Comparison of ENCODE assay signal across 36 cellular contexts in genomic region chr1:78091886-78092285, GRCh38. TPM values are rescaled to one million over a fixed set of nuclear protein-coding genes. Genes with fewer than 3 reads are reported as not detected.
"Had no signal": no experiment of that assay in that cellular context is flagged by ENCODE, and none has a peak within 500 bp of the region (broad histone marks: within the 10 kb centered on the region; RNA-seq: fewer than 3 reads in every experiment).

No MANE protein-coding gene starts in this region.

- H3K9me3 ChIP-seq: adrenal gland, colonic mucosa, gastrocnemius medialis had no signal

- DNase-seq: activated B cell treated with CpG ODN at 0.5 μM for 24 hours; activated CD4-positive, alpha-beta memory T cell treated with anti-CD3 and anti-CD28 coated beads for 36 hours; activated CD4-positive, alpha-beta T cell treated with anti-CD3 and anti-CD28 coated beads for 48 hours; activated CD8-positive, alpha-beta memory T cell treated with anti-CD3 and anti-CD28 coated beads, Interleukin-2, amount 10 ng/mL, durations not matched to agents 7 days and 5 days; activated CD8-positive, alpha-beta memory T cell treated with anti-CD3 and anti-CD28 coated beads, Interleukin-2, amount 50 U/mL, for 4 hours; activated CD8-positive, alpha-beta T cell treated with anti-CD3 and anti-CD28 coated beads, Interleukin-2, amount 10 ng/mL, durations not matched to agents 7 days and 5 days; activated effector memory CD4-positive, alpha-beta T cell treated with anti-CD3 and anti-CD28 coated beads, Interleukin-2, amount 50 U/mL, for 16 hours; activated naive CD4-positive, alpha-beta T cell treated with anti-CD3 and anti-CD28 coated beads for 36 hours; activated naive CD8-positive, alpha-beta T cell treated with anti-CD3 and anti-CD28 coated beads for 36 hours; activated naive CD8-positive, alpha-beta T cell treated with anti-CD3 and anti-CD28 coated beads, Interleukin-2, amount 50 U/mL, for 24 hours; activated T-cell treated with anti-CD3 and anti-CD28 coated beads, Interleukin-2, amount 50 U/mL, for 1 hour; activated T-cell treated with anti-CD3 and anti-CD28 coated beads, Interleukin-2, amount 50 U/mL, for 48 hours; adrenal gland; amygdala; aorta; central memory CD4-positive, alpha-beta T cell; cerebellar nuclear complex; colonic mucosa; effector CD8-positive, alpha-beta T cell; gastrocnemius medialis; glutamatergic neuron; heart left ventricle; T-helper 1 cell; T-helper 17 cell; WERI-Rb-1 had no signal

- H3K36me3 Mint-ChIP-seq: activated naive CD4-positive, alpha-beta T cell treated with anti-CD3 and anti-CD28 coated beads, Interleukin-2, amount 50 U/mL, for 24 hours; activated naive CD8-positive, alpha-beta T cell treated with anti-CD3 and anti-CD28 coated beads for 36 hours had no signal

- H3K36me3 ChIP-seq: adrenal gland, breast epithelium, cardiac muscle cell, colonic mucosa, gastrocnemius medialis, heart left ventricle, WERI-Rb-1 had no signal

- H3K4me1 ChIP-seq: breast epithelium, colonic mucosa had no signal

- H3K4me3 ChIP-seq: adrenal gland, breast epithelium, cardiac muscle cell, colonic mucosa, gastrocnemius medialis, heart left ventricle had no signal

- H3K9me3 Mint-ChIP-seq: activated naive CD4-positive, alpha-beta T cell treated with anti-CD3 and anti-CD28 coated beads, Interleukin-2, amount 50 U/mL, for 24 hours had no signal

- ATAC-seq: activated CD4-positive, CD25-positive, alpha-beta regulatory T cell treated with anti-CD3 and anti-CD28 coated beads, Interleukin-2, amount 50 U/mL, for 24 hours; activated CD8-positive, alpha-beta memory T cell treated with anti-CD3 and anti-CD28 coated beads, Interleukin-2, amount 10 ng/mL, durations not matched to agents 7 days and 5 days; activated CD8-positive, alpha-beta T cell treated with anti-CD3 and anti-CD28 coated beads, Interleukin-2, amount 10 ng/mL, durations not matched to agents 7 days and 5 days; activated naive CD8-positive, alpha-beta T cell treated with anti-CD3 and anti-CD28 coated beads, Interleukin-2, amount 50 U/mL, for 24 hours; heart left ventricle; T-helper 17 cell had no signal

- FAIRE-seq: endometrium, endothelial cell of umbilical vein had no signal

- H3K27ac ChIP-seq: adrenal gland, breast epithelium, cardiac muscle cell, colonic mucosa, foreskin keratinocyte, heart left ventricle, WERI-Rb-1 had no signal

- H3K27ac Mint-ChIP-seq: activated B cell treated with CpG ODN at 0.5 μM for 24 hours; activated CD4-positive, alpha-beta memory T cell treated with anti-CD3 and anti-CD28 coated beads for 36 hours; activated CD8-positive, alpha-beta memory T cell treated with anti-CD3 and anti-CD28 coated beads, Interleukin-2, amount 10 ng/mL, durations not matched to agents 7 days and 5 days; activated CD8-positive, alpha-beta T cell treated with anti-CD3 and anti-CD28 coated beads, Interleukin-2, amount 10 ng/mL, durations not matched to agents 7 days and 5 days; activated naive CD4-positive, alpha-beta T cell treated with anti-CD3 and anti-CD28 coated beads for 36 hours; activated naive CD4-positive, alpha-beta T cell treated with anti-CD3 and anti-CD28 coated beads, Interleukin-2, amount 50 U/mL, for 24 hours; activated naive CD8-positive, alpha-beta T cell treated with anti-CD3 and anti-CD28 coated beads for 36 hours; activated naive CD8-positive, alpha-beta T cell treated with anti-CD3 and anti-CD28 coated beads, Interleukin-2, amount 50 U/mL, for 24 hours; activated T-helper 1 cell treated with anti-CD3 and anti-CD28 coated beads, Interleukin-12 subunit alpha, Interleukin-12 subunit beta, Interleukin-2, Interleukin-4 antibody, amounts not matched to agents 30 ng/mL and 10 ng/mL and 1 ng/mL, durations not matched to agents 14 hours and 24 hours and 36 hours; activated T-helper 2 cell treated with anti-CD3 and anti-CD28 coated beads, Interferon-gamma antibody, Interleukin-2, Interleukin-4, amounts not matched to agents 10 μg/mL and 5 μg/mL and 100 μg/mL, durations not matched to agents 14 hours and 24 hours and 36 hours; brain; T-helper 17 cell; T-helper 2 cell treated with Interferon-gamma antibody and Interleukin-4, amounts not matched to agents 5 μg/mL and 100 μg/mL, for 36 hours had no signal

- H3K27me3 ChIP-seq: adrenal gland, breast epithelium, cardiac muscle cell, colonic mucosa, foreskin keratinocyte, gastrocnemius medialis, heart left ventricle had no signal

- H3K4me3 Mint-ChIP-seq: activated B cell treated with CpG ODN at 0.5 μM for 24 hours; activated CD4-positive, alpha-beta memory T cell treated with anti-CD3 and anti-CD28 coated beads for 36 hours; activated CD8-positive, alpha-beta memory T cell treated with anti-CD3 and anti-CD28 coated beads, Interleukin-2, amount 10 ng/mL, durations not matched to agents 7 days and 5 days; activated CD8-positive, alpha-beta T cell treated with anti-CD3 and anti-CD28 coated beads, Interleukin-2, amount 10 ng/mL, durations not matched to agents 7 days and 5 days; activated naive CD4-positive, alpha-beta T cell treated with anti-CD3 and anti-CD28 coated beads for 36 hours; activated naive CD4-positive, alpha-beta T cell treated with anti-CD3 and anti-CD28 coated beads, Interleukin-2, amount 50 U/mL, for 24 hours; activated naive CD8-positive, alpha-beta T cell treated with anti-CD3 and anti-CD28 coated beads for 36 hours; activated naive CD8-positive, alpha-beta T cell treated with anti-CD3 and anti-CD28 coated beads, Interleukin-2, amount 50 U/mL, for 24 hours; activated T-helper 1 cell treated with anti-CD3 and anti-CD28 coated beads, Interleukin-12 subunit alpha, Interleukin-12 subunit beta, Interleukin-2, Interleukin-4 antibody, amounts not matched to agents 30 ng/mL and 10 ng/mL and 1 ng/mL, durations not matched to agents 14 hours and 24 hours and 36 hours; brain; T-helper 17 cell; T-helper 2 cell treated with Interferon-gamma antibody and Interleukin-4, amounts not matched to agents 5 μg/mL and 100 μg/mL, for 36 hours had no signal

- H3K27me3 Mint-ChIP-seq: activated naive CD4-positive, alpha-beta T cell treated with anti-CD3 and anti-CD28 coated beads, Interleukin-2, amount 50 U/mL, for 24 hours had no signal

- H3K4me1 Mint-ChIP-seq: activated B cell treated with CpG ODN at 0.5 μM for 24 hours; activated CD8-positive, alpha-beta memory T cell treated with anti-CD3 and anti-CD28 coated beads, Interleukin-2, amount 10 ng/mL, durations not matched to agents 7 days and 5 days; activated naive CD4-positive, alpha-beta T cell treated with anti-CD3 and anti-CD28 coated beads, Interleukin-2, amount 50 U/mL, for 24 hours; activated naive CD8-positive, alpha-beta T cell treated with anti-CD3 and anti-CD28 coated beads, Interleukin-2, amount 50 U/mL, for 24 hours had no signal

RNA-seq across cellular contexts. Expression of gene GIPC2, which starts 46.1 kb away (rescaled TPM):
- total RNA-seq: activated B cell treated with CpG ODN at 0.5 μM for 24 hours had no signal
- polyA plus RNA-seq: cardiac muscle cell had no signal
